1 cellular context compared by ENCODE assay signal in the genomic region with DNA sequence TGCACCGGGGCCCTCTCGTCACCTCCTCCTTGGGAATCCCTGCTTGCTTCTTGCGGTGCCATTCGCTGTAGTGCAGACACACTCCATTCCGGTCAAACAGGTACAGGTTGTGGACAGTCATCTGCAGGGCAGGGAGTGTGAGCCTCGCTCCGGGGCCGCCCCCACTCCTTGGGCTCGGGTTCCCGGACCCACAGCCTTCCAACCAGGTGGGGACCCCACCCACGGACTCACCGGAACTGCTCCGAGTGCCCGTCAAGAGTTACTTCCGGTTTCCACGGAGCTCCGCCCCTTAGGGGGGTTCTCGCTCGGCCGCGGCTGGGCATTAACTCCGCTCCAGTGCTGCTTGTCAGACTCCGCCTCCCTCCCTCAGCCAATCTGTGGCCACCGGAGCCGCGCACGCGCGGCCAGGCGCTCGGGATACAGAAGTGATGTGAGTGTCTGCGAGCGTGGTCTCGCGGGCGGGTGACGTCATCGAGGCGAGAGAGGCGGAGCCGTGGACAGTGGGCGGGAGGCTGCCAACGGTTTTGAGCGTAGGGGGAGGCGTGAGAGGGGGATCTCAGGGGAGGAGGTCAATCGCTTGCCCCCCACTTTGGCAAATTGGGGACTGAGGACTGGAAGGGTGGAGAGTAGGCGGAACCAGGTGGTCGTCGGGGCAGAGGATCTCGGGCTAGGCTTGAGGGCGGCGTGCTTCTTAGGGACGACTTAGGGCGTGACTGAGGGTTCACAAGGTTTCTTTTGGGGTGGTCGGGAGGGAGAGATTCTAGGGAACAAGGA.
TF ChIP-seq lines count a peak whose summit lies in the region.

A gene with protein sequence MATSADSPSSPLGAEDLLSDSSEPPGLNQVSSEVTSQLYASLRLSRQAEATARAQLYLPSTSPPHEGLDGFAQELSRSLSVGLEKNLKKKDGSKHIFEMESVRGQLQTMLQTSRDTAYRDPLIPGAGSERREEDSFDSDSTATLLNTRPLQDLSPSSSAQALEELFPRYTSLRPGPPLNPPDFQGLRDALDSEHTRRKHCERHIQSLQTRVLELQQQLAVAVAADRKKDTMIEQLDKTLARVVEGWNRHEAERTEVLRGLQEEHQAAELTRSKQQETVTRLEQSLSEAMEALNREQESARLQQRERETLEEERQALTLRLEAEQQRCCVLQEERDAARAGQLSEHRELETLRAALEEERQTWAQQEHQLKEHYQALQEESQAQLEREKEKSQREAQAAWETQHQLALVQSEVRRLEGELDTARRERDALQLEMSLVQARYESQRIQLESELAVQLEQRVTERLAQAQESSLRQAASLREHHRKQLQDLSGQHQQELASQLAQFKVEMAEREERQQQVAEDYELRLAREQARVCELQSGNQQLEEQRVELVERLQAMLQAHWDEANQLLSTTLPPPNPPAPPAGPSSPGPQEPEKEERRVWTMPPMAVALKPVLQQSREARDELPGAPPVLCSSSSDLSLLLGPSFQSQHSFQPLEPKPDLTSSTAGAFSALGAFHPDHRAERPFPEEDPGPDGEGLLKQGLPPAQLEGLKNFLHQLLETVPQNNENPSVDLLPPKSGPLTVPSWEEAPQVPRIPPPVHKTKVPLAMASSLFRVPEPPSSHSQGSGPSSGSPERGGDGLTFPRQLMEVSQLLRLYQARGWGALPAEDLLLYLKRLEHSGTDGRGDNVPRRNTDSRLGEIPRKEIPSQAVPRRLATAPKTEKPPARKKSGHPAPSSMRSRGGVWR (plus strand): TSS at position 498 of the 774 bp plus-strand sequence. CDS start 874 bp downstream, outside the sequence.
A gene with protein sequence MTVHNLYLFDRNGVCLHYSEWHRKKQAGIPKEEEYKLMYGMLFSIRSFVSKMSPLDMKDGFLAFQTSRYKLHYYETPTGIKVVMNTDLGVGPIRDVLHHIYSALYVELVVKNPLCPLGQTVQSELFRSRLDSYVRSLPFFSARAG (minus strand): TSS at position 238 of the 774 bp plus-strand sequence. CDS start 117 bp downstream, at position 121.

TF ChIP-seq in HepG2, 621 proteins besides CTCF, POLR2A, EP300 and RAD21 (continued from another document and continues in another):
- TF ChIP-seq, protein P1, sequence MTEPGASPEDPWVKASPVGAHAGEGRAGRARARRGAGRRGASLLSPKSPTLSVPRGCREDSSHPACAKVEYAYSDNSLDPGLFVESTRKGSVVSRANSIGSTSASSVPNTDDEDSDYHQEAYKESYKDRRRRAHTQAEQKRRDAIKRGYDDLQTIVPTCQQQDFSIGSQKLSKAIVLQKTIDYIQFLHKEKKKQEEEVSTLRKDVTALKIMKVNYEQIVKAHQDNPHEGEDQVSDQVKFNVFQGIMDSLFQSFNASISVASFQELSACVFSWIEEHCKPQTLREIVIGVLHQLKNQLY (CRISPR knock-in tag; IDR thresholded peaks at IDR 0.05) = no peak
- no peak for TF ChIP-seq SNAI1 (CRISPR knock-in tag; IDR thresholded peaks at IDR 0.05; ENCODE audit: borderline replicate concordance)
- TF ChIP-seq TARDBP (CRISPR knock-in tag; IDR thresholded peaks at IDR 0.05) = peak; percentile 27; the same call in 1 of the 2 replicates
- TF ChIP-seq PITX1 (CRISPR knock-in tag; IDR thresholded peaks at IDR 0.05) = 0 out of 2 replicates have a peak, but pooled peaks have one; percentile 30
- peak; percentile 57 for TF ChIP-seq ELF3 (CRISPR knock-in tag; IDR thresholded peaks at IDR 0.05)
- TF ChIP-seq TAF1 (CRISPR knock-in tag; IDR thresholded peaks at IDR 0.05) = peak; percentile 28; the same call in 1 of the 2 replicates
- TF ChIP-seq ZNF337 (CRISPR knock-in tag; IDR thresholded peaks at IDR 0.05; ENCODE audit: borderline replicate concordance, low read depth) = no peak
- TF ChIP-seq MTF1 (CRISPR knock-in tag; IDR thresholded peaks at IDR 0.05) = no peak
- TF ChIP-seq CENPT (CRISPR knock-in tag; IDR thresholded peaks at IDR 0.05; ENCODE audit: low read depth) = no peak
- TF ChIP-seq ZNF232 (CRISPR knock-in tag; IDR thresholded peaks at IDR 0.05; ENCODE audit: borderline replicate concordance) = 0 out of 2 replicates have a peak, but pooled peaks have one; percentile 57
- TF ChIP-seq HDAC6 (IDR thresholded peaks at IDR 0.05; ENCODE audit: low read depth, low read length) = no peak
- TF ChIP-seq, protein P2, sequence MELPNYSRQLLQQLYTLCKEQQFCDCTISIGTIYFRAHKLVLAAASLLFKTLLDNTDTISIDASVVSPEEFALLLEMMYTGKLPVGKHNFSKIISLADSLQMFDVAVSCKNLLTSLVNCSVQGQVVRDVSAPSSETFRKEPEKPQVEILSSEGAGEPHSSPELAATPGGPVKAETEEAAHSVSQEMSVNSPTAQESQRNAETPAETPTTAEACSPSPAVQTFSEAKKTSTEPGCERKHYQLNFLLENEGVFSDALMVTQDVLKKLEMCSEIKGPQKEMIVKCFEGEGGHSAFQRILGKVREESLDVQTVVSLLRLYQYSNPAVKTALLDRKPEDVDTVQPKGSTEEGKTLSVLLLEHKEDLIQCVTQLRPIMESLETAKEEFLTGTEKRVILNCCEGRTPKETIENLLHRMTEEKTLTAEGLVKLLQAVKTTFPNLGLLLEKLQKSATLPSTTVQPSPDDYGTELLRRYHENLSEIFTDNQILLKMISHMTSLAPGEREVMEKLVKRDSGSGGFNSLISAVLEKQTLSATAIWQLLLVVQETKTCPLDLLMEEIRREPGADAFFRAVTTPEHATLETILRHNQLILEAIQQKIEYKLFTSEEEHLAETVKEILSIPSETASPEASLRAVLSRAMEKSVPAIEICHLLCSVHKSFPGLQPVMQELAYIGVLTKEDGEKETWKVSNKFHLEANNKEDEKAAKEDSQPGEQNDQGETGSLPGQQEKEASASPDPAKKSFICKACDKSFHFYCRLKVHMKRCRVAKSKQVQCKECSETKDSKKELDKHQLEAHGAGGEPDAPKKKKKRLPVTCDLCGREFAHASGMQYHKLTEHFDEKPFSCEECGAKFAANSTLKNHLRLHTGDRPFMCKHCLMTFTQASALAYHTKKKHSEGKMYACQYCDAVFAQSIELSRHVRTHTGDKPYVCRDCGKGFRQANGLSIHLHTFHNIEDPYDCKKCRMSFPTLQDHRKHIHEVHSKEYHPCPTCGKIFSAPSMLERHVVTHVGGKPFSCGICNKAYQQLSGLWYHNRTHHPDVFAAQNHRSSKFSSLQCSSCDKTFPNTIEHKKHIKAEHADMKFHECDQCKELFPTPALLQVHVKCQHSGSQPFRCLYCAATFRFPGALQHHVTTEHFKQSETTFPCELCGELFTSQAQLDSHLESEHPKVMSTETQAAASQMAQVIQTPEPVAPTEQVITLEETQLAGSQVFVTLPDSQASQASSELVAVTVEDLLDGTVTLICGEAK (IDR thresholded peaks at IDR 0.05) = peak; percentile 58
- TF ChIP-seq, protein P2 (CRISPR knock-in tag; IDR thresholded peaks at IDR 0.05) = no peak; the same call in 1 of the 2 replicates
- TF ChIP-seq, protein P3, sequence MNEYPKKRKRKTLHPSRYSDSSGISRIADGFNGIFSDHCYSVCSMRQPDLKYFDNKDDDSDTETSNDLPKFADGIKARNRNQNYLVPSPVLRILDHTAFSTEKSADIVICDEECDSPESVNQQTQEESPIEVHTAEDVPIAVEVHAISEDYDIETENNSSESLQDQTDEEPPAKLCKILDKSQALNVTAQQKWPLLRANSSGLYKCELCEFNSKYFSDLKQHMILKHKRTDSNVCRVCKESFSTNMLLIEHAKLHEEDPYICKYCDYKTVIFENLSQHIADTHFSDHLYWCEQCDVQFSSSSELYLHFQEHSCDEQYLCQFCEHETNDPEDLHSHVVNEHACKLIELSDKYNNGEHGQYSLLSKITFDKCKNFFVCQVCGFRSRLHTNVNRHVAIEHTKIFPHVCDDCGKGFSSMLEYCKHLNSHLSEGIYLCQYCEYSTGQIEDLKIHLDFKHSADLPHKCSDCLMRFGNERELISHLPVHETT (CRISPR knock-in tag; conservative IDR thresholded peaks at IDR 0.05) = no peak
- TF ChIP-seq, protein P4, sequence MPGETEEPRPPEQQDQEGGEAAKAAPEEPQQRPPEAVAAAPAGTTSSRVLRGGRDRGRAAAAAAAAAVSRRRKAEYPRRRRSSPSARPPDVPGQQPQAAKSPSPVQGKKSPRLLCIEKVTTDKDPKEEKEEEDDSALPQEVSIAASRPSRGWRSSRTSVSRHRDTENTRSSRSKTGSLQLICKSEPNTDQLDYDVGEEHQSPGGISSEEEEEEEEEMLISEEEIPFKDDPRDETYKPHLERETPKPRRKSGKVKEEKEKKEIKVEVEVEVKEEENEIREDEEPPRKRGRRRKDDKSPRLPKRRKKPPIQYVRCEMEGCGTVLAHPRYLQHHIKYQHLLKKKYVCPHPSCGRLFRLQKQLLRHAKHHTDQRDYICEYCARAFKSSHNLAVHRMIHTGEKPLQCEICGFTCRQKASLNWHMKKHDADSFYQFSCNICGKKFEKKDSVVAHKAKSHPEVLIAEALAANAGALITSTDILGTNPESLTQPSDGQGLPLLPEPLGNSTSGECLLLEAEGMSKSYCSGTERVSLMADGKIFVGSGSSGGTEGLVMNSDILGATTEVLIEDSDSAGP (CRISPR knock-in tag; IDR thresholded peaks at IDR 0.05; ENCODE audit: borderline replicate concordance) = peak; percentile 62; the same call in 1 of the 2 replicates
- TF ChIP-seq ZNF788 (CRISPR knock-in tag; IDR thresholded peaks at IDR 0.05; ENCODE audit: borderline replicate concordance) = peak; percentile 60
- TF ChIP-seq, protein P5, sequence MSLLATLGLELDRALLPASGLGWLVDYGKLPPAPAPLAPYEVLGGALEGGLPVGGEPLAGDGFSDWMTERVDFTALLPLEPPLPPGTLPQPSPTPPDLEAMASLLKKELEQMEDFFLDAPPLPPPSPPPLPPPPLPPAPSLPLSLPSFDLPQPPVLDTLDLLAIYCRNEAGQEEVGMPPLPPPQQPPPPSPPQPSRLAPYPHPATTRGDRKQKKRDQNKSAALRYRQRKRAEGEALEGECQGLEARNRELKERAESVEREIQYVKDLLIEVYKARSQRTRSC (CRISPR knock-in tag; IDR thresholded peaks at IDR 0.05; ENCODE audit: low read depth) = 0 out of 2 replicates have a peak, but pooled peaks have one; percentile 26
- TF ChIP-seq SAP130 (CRISPR knock-in tag; IDR thresholded peaks at IDR 0.05; ENCODE audit: low read depth) = peak; percentile 92
- peak; percentile 73 for TF ChIP-seq SALL1 (CRISPR knock-in tag; IDR thresholded peaks at IDR 0.05)
- no peak for TF ChIP-seq MYNN (CRISPR knock-in tag; IDR thresholded peaks at IDR 0.05; ENCODE audit: low read depth)
- TF ChIP-seq MXI1 (IDR thresholded peaks at IDR 0.05; ENCODE audit: borderline replicate concordance, low read depth, low read length) = no peak; the same call in 2 of the 3 replicates
- no peak for TF ChIP-seq FOXM1 (CRISPR knock-in tag; IDR thresholded peaks at IDR 0.05)
- 0 out of 2 replicates have a peak, but pooled peaks have one; percentile 47 for TF ChIP-seq ZNF678 (CRISPR knock-in tag; IDR thresholded peaks at IDR 0.05)
- TF ChIP-seq RFXAP (CRISPR knock-in tag; IDR thresholded peaks at IDR 0.05; ENCODE audit: borderline replicate concordance) = 0 out of 2 replicates have a peak, but pooled peaks have one; percentile 43
- TF ChIP-seq HDAC1 (CRISPR knock-in tag; IDR thresholded peaks at IDR 0.05) = peak; percentile 79
- no peak for TF ChIP-seq JUNB (CRISPR knock-in tag; IDR thresholded peaks at IDR 0.05; ENCODE audit: borderline replicate concordance)
- peak; percentile 86 for TF ChIP-seq ZBTB7B (CRISPR knock-in tag; IDR thresholded peaks at IDR 0.05)
- TF ChIP-seq SMYD3 (CRISPR knock-in tag; IDR thresholded peaks at IDR 0.05) = 0 out of 2 replicates have a peak, but pooled peaks have one; percentile 43
- TF ChIP-seq KDM5A (IDR thresholded peaks at IDR 0.05; ENCODE audit: borderline replicate concordance, low read length) = peak; percentile 78; the same call in 1 of the 2 replicates
- no peak for TF ChIP-seq LCORL (IDR thresholded peaks at IDR 0.05)
- TF ChIP-seq LCORL (CRISPR knock-in tag; IDR thresholded peaks at IDR 0.05) = peak; percentile 24; the same call in 1 of the 2 replicates
- TF ChIP-seq KAT8 (CRISPR knock-in tag; IDR thresholded peaks at IDR 0.05) = peak; percentile 90
- no peak for TF ChIP-seq ZSCAN20 (CRISPR knock-in tag; IDR thresholded peaks at IDR 0.05; ENCODE audit: borderline replicate concordance)
- 0 out of 2 replicates have a peak, but pooled peaks have one; percentile 16 for TF ChIP-seq DR1 (CRISPR knock-in tag; IDR thresholded peaks at IDR 0.05)
- TF ChIP-seq ZNF274 (CRISPR knock-in tag; IDR thresholded peaks at IDR 0.05) = peak; percentile 18; the same call in 1 of the 2 replicates
- TF ChIP-seq ZNF567 (CRISPR knock-in tag; IDR thresholded peaks at IDR 0.05; ENCODE audit: borderline replicate concordance) = no peak
- TF ChIP-seq NFYB (CRISPR knock-in tag; IDR thresholded peaks at IDR 0.05) = peak; percentile 78
- TF ChIP-seq HNF4A (CRISPR knock-in tag; IDR thresholded peaks at IDR 0.05) = 0 out of 2 replicates have a peak, but pooled peaks have one; percentile 3
- TF ChIP-seq, protein P6, sequence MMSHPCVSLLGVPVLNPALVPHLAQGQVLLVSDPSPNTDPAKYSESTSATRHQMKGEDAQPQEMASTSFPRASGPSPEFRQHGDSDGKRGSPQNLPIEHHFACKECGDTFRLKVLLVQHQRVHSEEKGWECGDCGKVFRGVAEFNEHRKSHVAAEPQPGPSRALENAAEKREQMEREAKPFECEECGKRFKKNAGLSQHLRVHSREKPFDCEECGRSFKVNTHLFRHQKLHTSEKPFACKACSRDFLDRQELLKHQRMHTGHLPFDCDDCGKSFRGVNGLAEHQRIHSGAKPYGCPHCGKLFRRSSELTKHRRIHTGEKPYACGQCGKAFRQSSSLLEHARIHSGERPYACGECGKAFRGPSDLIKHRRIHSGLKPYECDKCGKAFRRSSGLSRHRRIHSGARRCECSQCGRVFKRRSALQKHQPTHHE (CRISPR knock-in tag; IDR thresholded peaks at IDR 0.05; ENCODE audit: borderline replicate concordance) = no peak
